In the genomic region with DNA sequence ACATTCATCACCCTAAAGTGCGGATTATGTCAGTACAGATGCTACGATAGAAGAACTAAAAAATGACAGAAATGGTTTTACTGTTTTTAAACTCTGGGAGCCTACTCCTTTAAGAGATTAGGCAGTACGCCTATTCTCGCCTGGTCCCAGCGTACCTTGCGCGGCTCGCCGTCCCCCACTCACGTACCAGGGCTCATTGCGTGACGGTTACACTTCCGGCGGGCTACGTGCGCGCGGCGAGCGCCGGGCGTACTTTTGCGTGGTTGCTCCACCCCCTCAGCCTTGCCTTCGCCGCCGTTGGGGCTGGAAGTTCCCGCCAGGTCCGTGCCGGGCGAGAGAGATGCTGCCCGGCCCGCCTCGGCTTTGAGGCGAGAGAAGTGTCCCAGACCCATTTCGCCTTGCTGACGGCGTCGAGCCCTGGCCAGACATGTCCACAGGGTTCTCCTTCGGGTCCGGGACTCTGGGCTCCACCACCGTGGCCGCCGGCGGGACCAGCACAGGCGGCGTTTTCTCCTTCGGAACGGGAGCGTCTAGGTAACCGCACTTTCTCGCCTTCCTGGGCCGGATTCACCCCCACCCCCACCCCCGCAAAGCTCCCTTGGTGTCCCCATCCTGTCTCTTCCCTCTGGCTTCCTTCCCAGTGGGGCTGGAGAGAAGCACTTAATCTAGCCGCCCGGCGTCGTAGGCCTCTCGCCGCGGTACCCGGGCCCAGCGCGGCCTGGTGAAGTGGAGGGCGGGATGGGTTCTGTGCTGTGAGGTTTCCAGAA, we compare ENCODE assay signal across 1 cellular context.
A peak's percentile ranks its signal among the peaks of the same experiment; 100 is the strongest.
TF ChIP-seq lines count a peak whose summit lies in the region.

A gene with protein sequence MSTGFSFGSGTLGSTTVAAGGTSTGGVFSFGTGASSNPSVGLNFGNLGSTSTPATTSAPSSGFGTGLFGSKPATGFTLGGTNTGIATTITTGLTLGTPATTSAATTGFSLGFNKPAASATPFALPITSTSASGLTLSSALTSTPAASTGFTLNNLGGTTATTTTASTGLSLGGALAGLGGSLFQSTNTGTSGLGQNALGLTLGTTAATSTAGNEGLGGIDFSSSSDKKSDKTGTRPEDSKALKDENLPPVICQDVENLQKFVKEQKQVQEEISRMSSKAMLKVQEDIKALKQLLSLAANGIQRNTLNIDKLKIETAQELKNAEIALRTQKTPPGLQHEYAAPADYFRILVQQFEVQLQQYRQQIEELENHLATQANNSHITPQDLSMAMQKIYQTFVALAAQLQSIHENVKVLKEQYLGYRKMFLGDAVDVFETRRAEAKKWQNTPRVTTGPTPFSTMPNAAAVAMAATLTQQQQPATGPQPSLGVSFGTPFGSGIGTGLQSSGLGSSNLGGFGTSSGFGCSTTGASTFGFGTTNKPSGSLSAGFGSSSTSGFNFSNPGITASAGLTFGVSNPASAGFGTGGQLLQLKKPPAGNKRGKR (plus strand): TSS at position 279 of the 767 bp plus-strand sequence. CDS start 149 bp downstream, at position 428.

TF ChIP-seq in K562, 482 proteins besides CTCF, POLR2A, EP300 and RAD21 (continued from another document and continues in another):
- 0 out of 2 replicates have a peak, but pooled peaks have one; percentile 20 for TF ChIP-seq NR4A1 (CRISPR knock-in tag; IDR thresholded peaks at IDR 0.05)
- TF ChIP-seq NR4A1 (tag; IDR thresholded peaks at IDR 0.05): no peak
- peak; percentile 52 for TF ChIP-seq HCFC1 (IDR thresholded peaks at IDR 0.05; ENCODE audit: low read depth, low read length)
- TF ChIP-seq, protein P1, sequence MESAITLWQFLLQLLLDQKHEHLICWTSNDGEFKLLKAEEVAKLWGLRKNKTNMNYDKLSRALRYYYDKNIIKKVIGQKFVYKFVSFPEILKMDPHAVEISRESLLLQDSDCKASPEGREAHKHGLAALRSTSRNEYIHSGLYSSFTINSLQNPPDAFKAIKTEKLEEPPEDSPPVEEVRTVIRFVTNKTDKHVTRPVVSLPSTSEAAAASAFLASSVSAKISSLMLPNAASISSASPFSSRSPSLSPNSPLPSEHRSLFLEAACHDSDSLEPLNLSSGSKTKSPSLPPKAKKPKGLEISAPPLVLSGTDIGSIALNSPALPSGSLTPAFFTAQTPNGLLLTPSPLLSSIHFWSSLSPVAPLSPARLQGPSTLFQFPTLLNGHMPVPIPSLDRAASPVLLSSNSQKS (CRISPR knock-in tag; IDR thresholded peaks at IDR 0.05): no peak
- TF ChIP-seq, protein P2, sequence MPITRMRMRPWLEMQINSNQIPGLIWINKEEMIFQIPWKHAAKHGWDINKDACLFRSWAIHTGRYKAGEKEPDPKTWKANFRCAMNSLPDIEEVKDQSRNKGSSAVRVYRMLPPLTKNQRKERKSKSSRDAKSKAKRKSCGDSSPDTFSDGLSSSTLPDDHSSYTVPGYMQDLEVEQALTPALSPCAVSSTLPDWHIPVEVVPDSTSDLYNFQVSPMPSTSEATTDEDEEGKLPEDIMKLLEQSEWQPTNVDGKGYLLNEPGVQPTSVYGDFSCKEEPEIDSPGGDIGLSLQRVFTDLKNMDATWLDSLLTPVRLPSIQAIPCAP (CRISPR knock-in tag; IDR thresholded peaks at IDR 0.05; ENCODE audit: borderline replicate concordance): no peak
- no peak for TF ChIP-seq SMC3 (conservative IDR thresholded peaks at IDR 0.05; ENCODE audit: insufficient read depth, low read depth, low read length)
- TF ChIP-seq ZNF239 (CRISPR knock-in tag; IDR thresholded peaks at IDR 0.05): no peak
- peak; percentile 85 for TF ChIP-seq SUPT5H (IDR thresholded peaks at IDR 0.05)
- peak; percentile 89 for TF ChIP-seq GABPB1 (CRISPR knock-in tag; IDR thresholded peaks at IDR 0.05)
- TF ChIP-seq GTF2F1 (IDR thresholded peaks at IDR 0.05; ENCODE audit: low read depth, low read length): 0 out of 2 replicates have a peak, but pooled peaks have one; percentile 18
- TF ChIP-seq SLC30A9 (CRISPR knock-in tag; IDR thresholded peaks at IDR 0.05): no peak
- TF ChIP-seq SAP30 (IDR thresholded peaks at IDR 0.05; ENCODE audit: borderline replicate concordance, insufficient read depth, low read depth, low read length, poor library complexity, severe bottlenecking): peak; percentile 54
- peak; percentile 82 for TF ChIP-seq MYC (IDR thresholded peaks at IDR 0.05; ENCODE audit: low read depth, low read length)
- TF ChIP-seq MYC (CRISPR knock-in tag; IDR thresholded peaks at IDR 0.05; ENCODE audit: borderline replicate concordance, low read depth): no peak
- no peak for TF ChIP-seq GATAD2B (IDR thresholded peaks at IDR 0.05; ENCODE audit: borderline replicate concordance)
- TF ChIP-seq, protein P3, sequence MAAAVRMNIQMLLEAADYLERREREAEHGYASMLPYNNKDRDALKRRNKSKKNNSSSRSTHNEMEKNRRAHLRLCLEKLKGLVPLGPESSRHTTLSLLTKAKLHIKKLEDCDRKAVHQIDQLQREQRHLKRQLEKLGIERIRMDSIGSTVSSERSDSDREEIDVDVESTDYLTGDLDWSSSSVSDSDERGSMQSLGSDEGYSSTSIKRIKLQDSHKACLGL (CRISPR knock-in tag; IDR thresholded peaks at IDR 0.05; ENCODE audit: borderline replicate concordance, poor library complexity, severe bottlenecking): no peak
- TF ChIP-seq, protein P4, sequence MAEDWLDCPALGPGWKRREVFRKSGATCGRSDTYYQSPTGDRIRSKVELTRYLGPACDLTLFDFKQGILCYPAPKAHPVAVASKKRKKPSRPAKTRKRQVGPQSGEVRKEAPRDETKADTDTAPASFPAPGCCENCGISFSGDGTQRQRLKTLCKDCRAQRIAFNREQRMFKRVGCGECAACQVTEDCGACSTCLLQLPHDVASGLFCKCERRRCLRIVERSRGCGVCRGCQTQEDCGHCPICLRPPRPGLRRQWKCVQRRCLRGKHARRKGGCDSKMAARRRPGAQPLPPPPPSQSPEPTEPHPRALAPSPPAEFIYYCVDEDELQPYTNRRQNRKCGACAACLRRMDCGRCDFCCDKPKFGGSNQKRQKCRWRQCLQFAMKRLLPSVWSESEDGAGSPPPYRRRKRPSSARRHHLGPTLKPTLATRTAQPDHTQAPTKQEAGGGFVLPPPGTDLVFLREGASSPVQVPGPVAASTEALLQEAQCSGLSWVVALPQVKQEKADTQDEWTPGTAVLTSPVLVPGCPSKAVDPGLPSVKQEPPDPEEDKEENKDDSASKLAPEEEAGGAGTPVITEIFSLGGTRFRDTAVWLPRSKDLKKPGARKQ (CRISPR knock-in tag; IDR thresholded peaks at IDR 0.05): no peak
- TF ChIP-seq, protein P5, sequence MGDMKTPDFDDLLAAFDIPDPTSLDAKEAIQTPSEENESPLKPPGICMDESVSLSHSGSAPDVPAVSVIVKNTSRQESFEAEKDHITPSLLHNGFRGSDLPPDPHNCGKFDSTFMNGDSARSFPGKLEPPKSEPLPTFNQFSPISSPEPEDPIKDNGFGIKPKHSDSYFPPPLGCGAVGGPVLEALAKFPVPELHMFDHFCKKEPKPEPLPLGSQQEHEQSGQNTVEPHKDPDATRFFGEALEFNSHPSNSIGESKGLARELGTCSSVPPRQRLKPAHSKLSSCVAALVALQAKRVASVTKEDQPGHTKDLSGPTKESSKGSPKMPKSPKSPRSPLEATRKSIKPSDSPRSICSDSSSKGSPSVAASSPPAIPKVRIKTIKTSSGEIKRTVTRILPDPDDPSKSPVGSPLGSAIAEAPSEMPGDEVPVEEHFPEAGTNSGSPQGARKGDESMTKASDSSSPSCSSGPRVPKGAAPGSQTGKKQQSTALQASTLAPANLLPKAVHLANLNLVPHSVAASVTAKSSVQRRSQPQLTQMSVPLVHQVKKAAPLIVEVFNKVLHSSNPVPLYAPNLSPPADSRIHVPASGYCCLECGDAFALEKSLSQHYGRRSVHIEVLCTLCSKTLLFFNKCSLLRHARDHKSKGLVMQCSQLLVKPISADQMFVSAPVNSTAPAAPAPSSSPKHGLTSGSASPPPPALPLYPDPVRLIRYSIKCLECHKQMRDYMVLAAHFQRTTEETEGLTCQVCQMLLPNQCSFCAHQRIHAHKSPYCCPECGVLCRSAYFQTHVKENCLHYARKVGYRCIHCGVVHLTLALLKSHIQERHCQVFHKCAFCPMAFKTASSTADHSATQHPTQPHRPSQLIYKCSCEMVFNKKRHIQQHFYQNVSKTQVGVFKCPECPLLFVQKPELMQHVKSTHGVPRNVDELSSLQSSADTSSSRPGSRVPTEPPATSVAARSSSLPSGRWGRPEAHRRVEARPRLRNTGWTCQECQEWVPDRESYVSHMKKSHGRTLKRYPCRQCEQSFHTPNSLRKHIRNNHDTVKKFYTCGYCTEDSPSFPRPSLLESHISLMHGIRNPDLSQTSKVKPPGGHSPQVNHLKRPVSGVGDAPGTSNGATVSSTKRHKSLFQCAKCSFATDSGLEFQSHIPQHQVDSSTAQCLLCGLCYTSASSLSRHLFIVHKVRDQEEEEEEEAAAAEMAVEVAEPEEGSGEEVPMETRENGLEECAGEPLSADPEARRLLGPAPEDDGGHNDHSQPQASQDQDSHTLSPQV (IDR thresholded peaks at IDR 0.05): no peak
- TF ChIP-seq, protein P6, sequence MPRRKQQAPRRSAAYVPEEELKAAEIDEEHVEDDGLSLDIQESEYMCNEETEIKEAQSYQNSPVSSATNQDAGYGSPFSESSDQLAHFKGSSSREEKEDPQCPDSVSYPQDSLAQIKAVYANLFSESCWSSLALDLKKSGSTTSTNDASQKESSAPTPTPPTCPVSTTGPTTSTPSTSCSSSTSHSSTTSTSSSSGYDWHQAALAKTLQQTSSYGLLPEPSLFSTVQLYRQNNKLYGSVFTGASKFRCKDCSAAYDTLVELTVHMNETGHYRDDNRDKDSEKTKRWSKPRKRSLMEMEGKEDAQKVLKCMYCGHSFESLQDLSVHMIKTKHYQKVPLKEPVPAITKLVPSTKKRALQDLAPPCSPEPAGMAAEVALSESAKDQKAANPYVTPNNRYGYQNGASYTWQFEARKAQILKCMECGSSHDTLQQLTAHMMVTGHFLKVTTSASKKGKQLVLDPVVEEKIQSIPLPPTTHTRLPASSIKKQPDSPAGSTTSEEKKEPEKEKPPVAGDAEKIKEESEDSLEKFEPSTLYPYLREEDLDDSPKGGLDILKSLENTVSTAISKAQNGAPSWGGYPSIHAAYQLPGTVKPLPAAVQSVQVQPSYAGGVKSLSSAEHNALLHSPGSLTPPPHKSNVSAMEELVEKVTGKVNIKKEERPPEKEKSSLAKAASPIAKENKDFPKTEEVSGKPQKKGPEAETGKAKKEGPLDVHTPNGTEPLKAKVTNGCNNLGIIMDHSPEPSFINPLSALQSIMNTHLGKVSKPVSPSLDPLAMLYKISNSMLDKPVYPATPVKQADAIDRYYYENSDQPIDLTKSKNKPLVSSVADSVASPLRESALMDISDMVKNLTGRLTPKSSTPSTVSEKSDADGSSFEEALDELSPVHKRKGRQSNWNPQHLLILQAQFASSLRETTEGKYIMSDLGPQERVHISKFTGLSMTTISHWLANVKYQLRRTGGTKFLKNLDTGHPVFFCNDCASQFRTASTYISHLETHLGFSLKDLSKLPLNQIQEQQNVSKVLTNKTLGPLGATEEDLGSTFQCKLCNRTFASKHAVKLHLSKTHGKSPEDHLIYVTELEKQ (CRISPR knock-in tag; IDR thresholded peaks at IDR 0.05): no peak
- TF ChIP-seq CREB1 (IDR thresholded peaks at IDR 0.05): peak; percentile 76
- peak; percentile 75 for TF ChIP-seq CREB1 (CRISPR knock-in tag; IDR thresholded peaks at IDR 0.05)
- TF ChIP-seq STAT5B (CRISPR knock-in tag; IDR thresholded peaks at IDR 0.05): no peak
- TF ChIP-seq NFIC (IDR thresholded peaks at IDR 0.05): peak; percentile 32; the same call in 1 of the 2 replicates
- TF ChIP-seq RUNX1 (IDR thresholded peaks at IDR 0.05; ENCODE audit: low read depth): no peak
- TF ChIP-seq, protein P7, sequence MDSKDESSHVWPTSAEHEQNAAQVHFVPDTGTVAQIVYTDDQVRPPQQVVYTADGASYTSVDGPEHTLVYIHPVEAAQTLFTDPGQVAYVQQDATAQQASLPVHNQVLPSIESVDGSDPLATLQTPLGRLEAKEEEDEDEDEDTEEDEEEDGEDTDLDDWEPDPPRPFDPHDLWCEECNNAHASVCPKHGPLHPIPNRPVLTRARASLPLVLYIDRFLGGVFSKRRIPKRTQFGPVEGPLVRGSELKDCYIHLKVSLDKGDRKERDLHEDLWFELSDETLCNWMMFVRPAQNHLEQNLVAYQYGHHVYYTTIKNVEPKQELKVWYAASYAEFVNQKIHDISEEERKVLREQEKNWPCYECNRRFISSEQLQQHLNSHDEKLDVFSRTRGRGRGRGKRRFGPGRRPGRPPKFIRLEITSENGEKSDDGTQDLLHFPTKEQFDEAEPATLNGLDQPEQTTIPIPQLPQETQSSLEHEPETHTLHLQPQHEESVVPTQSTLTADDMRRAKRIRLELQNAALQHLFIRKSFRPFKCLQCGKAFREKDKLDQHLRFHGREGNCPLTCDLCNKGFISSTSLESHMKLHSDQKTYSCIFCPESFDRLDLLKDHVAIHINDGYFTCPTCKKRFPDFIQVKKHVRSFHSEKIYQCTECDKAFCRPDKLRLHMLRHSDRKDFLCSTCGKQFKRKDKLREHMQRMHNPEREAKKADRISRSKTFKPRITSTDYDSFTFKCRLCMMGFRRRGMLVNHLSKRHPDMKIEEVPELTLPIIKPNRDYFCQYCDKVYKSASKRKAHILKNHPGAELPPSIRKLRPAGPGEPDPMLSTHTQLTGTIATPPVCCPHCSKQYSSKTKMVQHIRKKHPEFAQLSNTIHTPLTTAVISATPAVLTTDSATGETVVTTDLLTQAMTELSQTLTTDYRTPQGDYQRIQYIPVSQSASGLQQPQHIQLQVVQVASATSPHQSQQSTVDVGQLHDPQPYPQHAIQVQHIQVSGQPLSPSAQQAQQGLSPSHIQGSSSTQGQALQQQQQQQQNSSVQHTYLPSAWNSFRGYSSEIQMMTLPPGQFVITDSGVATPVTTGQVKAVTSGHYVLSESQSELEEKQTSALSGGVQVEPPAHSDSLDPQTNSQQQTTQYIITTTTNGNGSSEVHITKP (IDR thresholded peaks at IDR 0.05; ENCODE audit: partially characterized antibody): peak; percentile 53
- no peak for TF ChIP-seq ZNF197 (CRISPR knock-in tag; IDR thresholded peaks at IDR 0.05; ENCODE audit: low read depth)
- TF ChIP-seq, protein P8, sequence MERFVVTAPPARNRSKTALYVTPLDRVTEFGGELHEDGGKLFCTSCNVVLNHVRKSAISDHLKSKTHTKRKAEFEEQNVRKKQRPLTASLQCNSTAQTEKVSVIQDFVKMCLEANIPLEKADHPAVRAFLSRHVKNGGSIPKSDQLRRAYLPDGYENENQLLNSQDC (CRISPR knock-in tag; IDR thresholded peaks at IDR 0.05): no peak
- TF ChIP-seq JUND (IDR thresholded peaks at IDR 0.05; ENCODE audit: borderline replicate concordance, low read depth, low read length): peak; percentile 31; the same call in 1 of the 2 replicates
- no peak; the same call in 2 of the 3 replicates for TF ChIP-seq JUND (tag; IDR thresholded peaks at IDR 0.05; ENCODE audit: borderline replicate concordance, low read depth, low read length)
- TF ChIP-seq ZNF23 (CRISPR knock-in tag; IDR thresholded peaks at IDR 0.05): no peak
- no peak for TF ChIP-seq MEIS2 (IDR thresholded peaks at IDR 0.05; ENCODE audit: partially characterized antibody)
